Comparison of ENCODE assay signal across 1 cellular context in genomic region chr4:26175905-26176304, GRCh38.
TF ChIP-seq lines count a peak whose summit lies in the region.

No MANE protein-coding gene starts in this region.

TF ChIP-seq in SK-N-SH, 30 proteins besides CTCF, POLR2A, EP300 and RAD21 (continued from another document):
- TF ChIP-seq POLR2AphosphoS5 (IDR thresholded peaks at IDR 0.05; ENCODE audit: low read depth, low read length) = no peak
- no peak for TF ChIP-seq EZH2phosphoT487 (IDR thresholded peaks at IDR 0.05; ENCODE audit: borderline replicate concordance, low read depth)
- TF ChIP-seq FOSL2 (IDR thresholded peaks at IDR 0.05; ENCODE audit: borderline replicate concordance, low read depth) = no peak
- TF ChIP-seq NRF1 (IDR thresholded peaks at IDR 0.05; ENCODE audit: low read depth, low read length) = no peak
- no peak for TF ChIP-seq RXRA (IDR thresholded peaks at IDR 0.05; ENCODE audit: borderline replicate concordance, low read depth)
- TF ChIP-seq USF2 (IDR thresholded peaks at IDR 0.05; ENCODE audit: borderline replicate concordance, low read depth, low read length) = no peak
- no peak for TF ChIP-seq RCOR1 (IDR thresholded peaks at IDR 0.05; ENCODE audit: low read length)
- no peak for TF ChIP-seq SMC3 (IDR thresholded peaks at IDR 0.05; ENCODE audit: low read depth, low read length)
- TF ChIP-seq ELF1 (IDR thresholded peaks at IDR 0.05) = no peak
- TF ChIP-seq TAF1 (IDR thresholded peaks at IDR 0.05; ENCODE audit: borderline replicate concordance, low read depth, low read length) = no peak
- no peak for TF ChIP-seq REST (IDR thresholded peaks at IDR 0.05; ENCODE audit: low read depth, low read length)
